In the genomic region with DNA sequence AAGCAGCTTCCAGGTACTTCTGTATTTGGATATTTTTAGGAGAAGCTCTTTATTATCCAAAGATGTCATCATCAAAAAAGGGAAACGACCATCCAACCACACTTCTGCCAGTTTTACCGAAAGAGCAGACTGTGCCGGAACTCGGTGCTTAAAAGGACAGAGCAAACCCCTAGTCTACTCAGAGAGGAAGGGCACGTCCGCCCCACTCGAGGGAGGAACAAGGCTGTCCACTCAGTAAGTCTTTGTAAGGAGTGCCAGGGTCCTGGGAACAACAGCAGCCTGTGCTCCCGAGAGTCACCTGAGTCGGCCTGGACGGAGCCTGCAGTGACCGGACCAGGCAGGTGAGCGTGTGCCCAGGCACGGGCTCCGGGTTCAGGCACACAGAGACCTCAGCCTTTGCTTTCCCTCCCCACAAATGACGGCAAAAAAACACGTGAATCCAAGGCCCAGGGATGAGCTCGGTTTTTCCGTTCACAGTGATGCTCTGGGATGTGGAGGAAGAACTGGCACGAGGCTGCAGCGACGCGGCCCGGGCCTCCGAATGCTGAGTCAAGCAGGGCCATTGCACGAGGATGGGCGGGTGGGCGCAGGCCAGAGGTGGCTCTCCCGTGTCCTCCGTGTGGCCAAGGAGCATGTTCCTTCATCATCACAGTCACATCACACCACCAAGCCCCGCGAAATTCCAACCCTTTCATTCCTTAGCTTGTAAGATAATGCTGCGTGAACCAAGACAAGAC, we compare ENCODE assay signal across 2 cellular contexts.
TF ChIP-seq lines count a peak whose summit lies in the region.

No MANE protein-coding gene starts in this region.

TF ChIP-seq in HepG2, 621 proteins besides CTCF, POLR2A, EP300 and RAD21 (continues in another document):
- TF ChIP-seq CHD4 (IDR thresholded peaks at IDR 0.05; ENCODE audit: borderline replicate concordance, low read length): no peak
- TF ChIP-seq ZNF720 (CRISPR knock-in tag; IDR thresholded peaks at IDR 0.05): 0 out of 2 replicates have a peak, but pooled peaks have one; percentile 31
- TF ChIP-seq FOXM1 (CRISPR knock-in tag; IDR thresholded peaks at IDR 0.05): no peak
- TF ChIP-seq DR1 (CRISPR knock-in tag; IDR thresholded peaks at IDR 0.05): 0 out of 2 replicates have a peak, but pooled peaks have one; percentile 18
- 0 out of 2 replicates have a peak, but pooled peaks have one; percentile 3 for TF ChIP-seq ZNF891 (CRISPR knock-in tag; IDR thresholded peaks at IDR 0.05)
- TF ChIP-seq NCOA1 (CRISPR knock-in tag; IDR thresholded peaks at IDR 0.05): peak; percentile 68; the same call in 1 of the 2 replicates
- no peak; the same call in 1 of the 2 replicates for TF ChIP-seq MAX (IDR thresholded peaks at IDR 0.05)
- TF ChIP-seq TEAD3 (CRISPR knock-in tag; optimal IDR thresholded peaks at IDR 0.05; ENCODE audit: borderline replicate concordance): peak; percentile 8
- no peak for TF ChIP-seq ARHGAP35 (CRISPR knock-in tag; IDR thresholded peaks at IDR 0.05; ENCODE audit: borderline replicate concordance)
- TF ChIP-seq NFRKB (IDR thresholded peaks at IDR 0.05): no peak
- TF ChIP-seq NRL (CRISPR knock-in tag; IDR thresholded peaks at IDR 0.05; ENCODE audit: borderline replicate concordance): peak; percentile 23; the same call in 1 of the 2 replicates
- 0 out of 2 replicates have a peak, but pooled peaks have one; percentile 18 for TF ChIP-seq ZNF749 (CRISPR knock-in tag; IDR thresholded peaks at IDR 0.05; ENCODE audit: borderline replicate concordance)
- no peak for TF ChIP-seq POLR2G (IDR thresholded peaks at IDR 0.05; ENCODE audit: low read depth, low read length)
- 0 out of 2 replicates have a peak, but pooled peaks have one; percentile 20 for TF ChIP-seq MEIS2 (CRISPR knock-in tag; IDR thresholded peaks at IDR 0.05)
- no peak for TF ChIP-seq ARNTL (CRISPR knock-in tag; IDR thresholded peaks at IDR 0.05)
- TF ChIP-seq ZNF121 (CRISPR knock-in tag; IDR thresholded peaks at IDR 0.05): no peak
- TF ChIP-seq, protein P1, sequence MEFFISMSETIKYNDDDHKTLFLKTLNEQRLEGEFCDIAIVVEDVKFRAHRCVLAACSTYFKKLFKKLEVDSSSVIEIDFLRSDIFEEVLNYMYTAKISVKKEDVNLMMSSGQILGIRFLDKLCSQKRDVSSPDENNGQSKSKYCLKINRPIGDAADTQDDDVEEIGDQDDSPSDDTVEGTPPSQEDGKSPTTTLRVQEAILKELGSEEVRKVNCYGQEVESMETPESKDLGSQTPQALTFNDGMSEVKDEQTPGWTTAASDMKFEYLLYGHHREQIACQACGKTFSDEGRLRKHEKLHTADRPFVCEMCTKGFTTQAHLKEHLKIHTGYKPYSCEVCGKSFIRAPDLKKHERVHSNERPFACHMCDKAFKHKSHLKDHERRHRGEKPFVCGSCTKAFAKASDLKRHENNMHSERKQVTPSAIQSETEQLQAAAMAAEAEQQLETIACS (CRISPR knock-in tag; IDR thresholded peaks at IDR 0.05): no peak
- no peak for TF ChIP-seq GTF2F1 (IDR thresholded peaks at IDR 0.05; ENCODE audit: low read length)
- TF ChIP-seq ZBTB49 (CRISPR knock-in tag; IDR thresholded peaks at IDR 0.05; ENCODE audit: borderline replicate concordance): 0 out of 2 replicates have a peak, but pooled peaks have one; percentile 14
- no peak for TF ChIP-seq ZNF558 (CRISPR knock-in tag; IDR thresholded peaks at IDR 0.05; ENCODE audit: borderline replicate concordance)
- TF ChIP-seq ZNF768 (CRISPR knock-in tag; IDR thresholded peaks at IDR 0.05): peak; percentile 28; the same call in 1 of the 2 replicates
- peak; percentile 7; the same call in 1 of the 2 replicates for TF ChIP-seq ATF5 (CRISPR knock-in tag; IDR thresholded peaks at IDR 0.05; ENCODE audit: low read depth)

TF ChIP-seq in SK-N-SH, 30 proteins besides CTCF, POLR2A, EP300 and RAD21:
- TF ChIP-seq PBX3 (IDR thresholded peaks at IDR 0.05) (no peak), RXRA (IDR thresholded peaks at IDR 0.05; ENCODE audit: borderline replicate concordance, low read depth) (no peak), EZH2phosphoT487 (IDR thresholded peaks at IDR 0.05; ENCODE audit: borderline replicate concordance, low read depth) (no peak), FOXM1 (IDR thresholded peaks at IDR 0.05; ENCODE audit: low read depth) (no peak), GATA2 (CRISPR knock-in tag; IDR thresholded peaks at IDR 0.05) (no peak), TCF12 (IDR thresholded peaks at IDR 0.05) (no peak), NRF1 (IDR thresholded peaks at IDR 0.05; ENCODE audit: low read depth, low read length) (no peak), FOSL2 (IDR thresholded peaks at IDR 0.05; ENCODE audit: borderline replicate concordance, low read depth) (no peak), RCOR1 (IDR thresholded peaks at IDR 0.05; ENCODE audit: low read length) (no peak), ELF1 (IDR thresholded peaks at IDR 0.05) (no peak), MXI1 (IDR thresholded peaks at IDR 0.05; ENCODE audit: low read depth, low read length) (no peak), TAF1 (IDR thresholded peaks at IDR 0.05; ENCODE audit: borderline replicate concordance, low read depth, low read length) (no peak), USF2 (IDR thresholded peaks at IDR 0.05; ENCODE audit: borderline replicate concordance, low read depth, low read length) (no peak), SIN3A (IDR thresholded peaks at IDR 0.05; ENCODE audit: borderline replicate concordance, low read depth, low read length) (no peak), POLR2AphosphoS5 (IDR thresholded peaks at IDR 0.05; ENCODE audit: low read depth, low read length) (no peak), MAX (IDR thresholded peaks at IDR 0.05; ENCODE audit: low read depth) (no peak), TEAD4 (IDR thresholded peaks at IDR 0.05; ENCODE audit: borderline replicate concordance, insufficient read depth) (no peak), JUND (IDR thresholded peaks at IDR 0.05) (no peak), YY1 (IDR thresholded peaks at IDR 0.05; ENCODE audit: low read depth) (no peak)
- TF ChIP-seq, protein P2, sequence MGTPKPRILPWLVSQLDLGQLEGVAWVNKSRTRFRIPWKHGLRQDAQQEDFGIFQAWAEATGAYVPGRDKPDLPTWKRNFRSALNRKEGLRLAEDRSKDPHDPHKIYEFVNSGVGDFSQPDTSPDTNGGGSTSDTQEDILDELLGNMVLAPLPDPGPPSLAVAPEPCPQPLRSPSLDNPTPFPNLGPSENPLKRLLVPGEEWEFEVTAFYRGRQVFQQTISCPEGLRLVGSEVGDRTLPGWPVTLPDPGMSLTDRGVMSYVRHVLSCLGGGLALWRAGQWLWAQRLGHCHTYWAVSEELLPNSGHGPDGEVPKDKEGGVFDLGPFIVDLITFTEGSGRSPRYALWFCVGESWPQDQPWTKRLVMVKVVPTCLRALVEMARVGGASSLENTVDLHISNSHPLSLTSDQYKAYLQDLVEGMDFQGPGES (IDR thresholded peaks at IDR 0.05; ENCODE audit: low read depth, low read length): no peak
